1 cellular context compared by ENCODE assay signal in genomic region chr4:127782275-127783025, GRCh38.
A peak's percentile ranks its signal among the peaks of the same experiment; 100 is the strongest.
TF ChIP-seq lines count a peak whose summit lies in the region.

Gene HSPA4L, plus strand, starts transcription at chr4:127782322. Its CDS starts 229 bp downstream, at chr4:127782551.

TF ChIP-seq in GM12878, 131 proteins besides CTCF, POLR2A, EP300 and RAD21 (continued from another document and continues in another):
- TF ChIP-seq YBX1 (IDR thresholded peaks at IDR 0.05): no peak
- TF ChIP-seq NFYA (IDR thresholded peaks at IDR 0.05; ENCODE audit: borderline replicate concordance, low read depth, low read length): no peak
- TF ChIP-seq IKZF2 (IDR thresholded peaks at IDR 0.05): peak; percentile 72 to 86
- no peak for TF ChIP-seq RBBP5 (conservative IDR thresholded peaks at IDR 0.05)
- TF ChIP-seq POLR2AphosphoS2 (IDR thresholded peaks at IDR 0.05; ENCODE audit: low read depth, low read length): no peak
- TF ChIP-seq PAX8 (IDR thresholded peaks at IDR 0.05): no peak
- peak; percentile 29; the same call in 1 of the 2 replicates for TF ChIP-seq NFIC (IDR thresholded peaks at IDR 0.05; ENCODE audit: low read depth, low read length)
- TF ChIP-seq USF1 (IDR thresholded peaks at IDR 0.05; ENCODE audit: borderline replicate concordance, extremely low read length, insufficient read depth, low read depth, low read length): no peak
- peak; percentile 69 for TF ChIP-seq PKNOX1 (IDR thresholded peaks at IDR 0.05)
- TF ChIP-seq, protein P1, sequence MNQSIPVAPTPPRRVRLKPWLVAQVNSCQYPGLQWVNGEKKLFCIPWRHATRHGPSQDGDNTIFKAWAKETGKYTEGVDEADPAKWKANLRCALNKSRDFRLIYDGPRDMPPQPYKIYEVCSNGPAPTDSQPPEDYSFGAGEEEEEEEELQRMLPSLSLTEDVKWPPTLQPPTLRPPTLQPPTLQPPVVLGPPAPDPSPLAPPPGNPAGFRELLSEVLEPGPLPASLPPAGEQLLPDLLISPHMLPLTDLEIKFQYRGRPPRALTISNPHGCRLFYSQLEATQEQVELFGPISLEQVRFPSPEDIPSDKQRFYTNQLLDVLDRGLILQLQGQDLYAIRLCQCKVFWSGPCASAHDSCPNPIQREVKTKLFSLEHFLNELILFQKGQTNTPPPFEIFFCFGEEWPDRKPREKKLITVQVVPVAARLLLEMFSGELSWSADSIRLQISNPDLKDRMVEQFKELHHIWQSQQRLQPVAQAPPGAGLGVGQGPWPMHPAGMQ (IDR thresholded peaks at IDR 0.05; ENCODE audit: borderline replicate concordance): peak; percentile 75
- 0 out of 2 replicates have a peak, but pooled peaks have one; percentile 30 for TF ChIP-seq HDAC2 (IDR thresholded peaks at IDR 0.05)
- peak; percentile 75; the same call in 1 of the 2 replicates for TF ChIP-seq CBX5 (IDR thresholded peaks at IDR 0.05; ENCODE audit: low read depth)
- no peak for TF ChIP-seq MAX (IDR thresholded peaks at IDR 0.05; ENCODE audit: low read depth, low read length)
- no peak; the same call in 1 of the 2 replicates for TF ChIP-seq ATF7 (IDR thresholded peaks at IDR 0.05; ENCODE audit: low read depth)
- TF ChIP-seq HDGF (IDR thresholded peaks at IDR 0.05): 0 out of 2 replicates have a peak, but pooled peaks have one; percentile 39
- peak; percentile 83 for TF ChIP-seq DPF2 (IDR thresholded peaks at IDR 0.05)
- TF ChIP-seq SMARCA5 (IDR thresholded peaks at IDR 0.05): peak; percentile 79
- TF ChIP-seq, protein P2, sequence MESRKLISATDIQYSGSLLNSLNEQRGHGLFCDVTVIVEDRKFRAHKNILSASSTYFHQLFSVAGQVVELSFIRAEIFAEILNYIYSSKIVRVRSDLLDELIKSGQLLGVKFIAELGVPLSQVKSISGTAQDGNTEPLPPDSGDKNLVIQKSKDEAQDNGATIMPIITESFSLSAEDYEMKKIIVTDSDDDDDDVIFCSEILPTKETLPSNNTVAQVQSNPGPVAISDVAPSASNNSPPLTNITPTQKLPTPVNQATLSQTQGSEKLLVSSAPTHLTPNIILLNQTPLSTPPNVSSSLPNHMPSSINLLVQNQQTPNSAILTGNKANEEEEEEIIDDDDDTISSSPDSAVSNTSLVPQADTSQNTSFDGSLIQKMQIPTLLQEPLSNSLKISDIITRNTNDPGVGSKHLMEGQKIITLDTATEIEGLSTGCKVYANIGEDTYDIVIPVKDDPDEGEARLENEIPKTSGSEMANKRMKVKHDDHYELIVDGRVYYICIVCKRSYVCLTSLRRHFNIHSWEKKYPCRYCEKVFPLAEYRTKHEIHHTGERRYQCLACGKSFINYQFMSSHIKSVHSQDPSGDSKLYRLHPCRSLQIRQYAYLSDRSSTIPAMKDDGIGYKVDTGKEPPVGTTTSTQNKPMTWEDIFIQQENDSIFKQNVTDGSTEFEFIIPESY (IDR thresholded peaks at IDR 0.05): no peak
- peak; percentile 97 for TF ChIP-seq MEF2B (IDR thresholded peaks at IDR 0.05; ENCODE audit: partially characterized antibody, poor library complexity, severe bottlenecking)
- no peak for TF ChIP-seq CREB1 (IDR thresholded peaks at IDR 0.05; ENCODE audit: low read depth)
- TF ChIP-seq, protein P3, sequence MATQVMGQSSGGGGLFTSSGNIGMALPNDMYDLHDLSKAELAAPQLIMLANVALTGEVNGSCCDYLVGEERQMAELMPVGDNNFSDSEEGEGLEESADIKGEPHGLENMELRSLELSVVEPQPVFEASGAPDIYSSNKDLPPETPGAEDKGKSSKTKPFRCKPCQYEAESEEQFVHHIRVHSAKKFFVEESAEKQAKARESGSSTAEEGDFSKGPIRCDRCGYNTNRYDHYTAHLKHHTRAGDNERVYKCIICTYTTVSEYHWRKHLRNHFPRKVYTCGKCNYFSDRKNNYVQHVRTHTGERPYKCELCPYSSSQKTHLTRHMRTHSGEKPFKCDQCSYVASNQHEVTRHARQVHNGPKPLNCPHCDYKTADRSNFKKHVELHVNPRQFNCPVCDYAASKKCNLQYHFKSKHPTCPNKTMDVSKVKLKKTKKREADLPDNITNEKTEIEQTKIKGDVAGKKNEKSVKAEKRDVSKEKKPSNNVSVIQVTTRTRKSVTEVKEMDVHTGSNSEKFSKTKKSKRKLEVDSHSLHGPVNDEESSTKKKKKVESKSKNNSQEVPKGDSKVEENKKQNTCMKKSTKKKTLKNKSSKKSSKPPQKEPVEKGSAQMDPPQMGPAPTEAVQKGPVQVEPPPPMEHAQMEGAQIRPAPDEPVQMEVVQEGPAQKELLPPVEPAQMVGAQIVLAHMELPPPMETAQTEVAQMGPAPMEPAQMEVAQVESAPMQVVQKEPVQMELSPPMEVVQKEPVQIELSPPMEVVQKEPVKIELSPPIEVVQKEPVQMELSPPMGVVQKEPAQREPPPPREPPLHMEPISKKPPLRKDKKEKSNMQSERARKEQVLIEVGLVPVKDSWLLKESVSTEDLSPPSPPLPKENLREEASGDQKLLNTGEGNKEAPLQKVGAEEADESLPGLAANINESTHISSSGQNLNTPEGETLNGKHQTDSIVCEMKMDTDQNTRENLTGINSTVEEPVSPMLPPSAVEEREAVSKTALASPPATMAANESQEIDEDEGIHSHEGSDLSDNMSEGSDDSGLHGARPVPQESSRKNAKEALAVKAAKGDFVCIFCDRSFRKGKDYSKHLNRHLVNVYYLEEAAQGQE (IDR thresholded peaks at IDR 0.05; ENCODE audit: low read depth, low read length): 0 out of 2 replicates have a peak, but pooled peaks have one; percentile 18
- TF ChIP-seq ZNF274 (IDR thresholded peaks at IDR 0.05; ENCODE audit: insufficient read depth, insufficient read length): no peak
- peak; percentile 76 for TF ChIP-seq FOXM1 (IDR thresholded peaks at IDR 0.05; ENCODE audit: low read depth, low read length)
- TF ChIP-seq, protein P4, sequence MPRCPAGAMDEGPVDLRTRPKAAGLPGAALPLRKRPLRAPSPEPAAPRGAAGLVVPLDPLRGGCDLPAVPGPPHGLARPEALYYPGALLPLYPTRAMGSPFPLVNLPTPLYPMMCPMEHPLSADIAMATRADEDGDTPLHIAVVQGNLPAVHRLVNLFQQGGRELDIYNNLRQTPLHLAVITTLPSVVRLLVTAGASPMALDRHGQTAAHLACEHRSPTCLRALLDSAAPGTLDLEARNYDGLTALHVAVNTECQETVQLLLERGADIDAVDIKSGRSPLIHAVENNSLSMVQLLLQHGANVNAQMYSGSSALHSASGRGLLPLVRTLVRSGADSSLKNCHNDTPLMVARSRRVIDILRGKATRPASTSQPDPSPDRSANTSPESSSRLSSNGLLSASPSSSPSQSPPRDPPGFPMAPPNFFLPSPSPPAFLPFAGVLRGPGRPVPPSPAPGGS (IDR thresholded peaks at IDR 0.05; ENCODE audit: borderline replicate concordance, insufficient read depth, low read depth, low read length, poor library complexity, severe bottlenecking): no peak
- TF ChIP-seq, protein P5, sequence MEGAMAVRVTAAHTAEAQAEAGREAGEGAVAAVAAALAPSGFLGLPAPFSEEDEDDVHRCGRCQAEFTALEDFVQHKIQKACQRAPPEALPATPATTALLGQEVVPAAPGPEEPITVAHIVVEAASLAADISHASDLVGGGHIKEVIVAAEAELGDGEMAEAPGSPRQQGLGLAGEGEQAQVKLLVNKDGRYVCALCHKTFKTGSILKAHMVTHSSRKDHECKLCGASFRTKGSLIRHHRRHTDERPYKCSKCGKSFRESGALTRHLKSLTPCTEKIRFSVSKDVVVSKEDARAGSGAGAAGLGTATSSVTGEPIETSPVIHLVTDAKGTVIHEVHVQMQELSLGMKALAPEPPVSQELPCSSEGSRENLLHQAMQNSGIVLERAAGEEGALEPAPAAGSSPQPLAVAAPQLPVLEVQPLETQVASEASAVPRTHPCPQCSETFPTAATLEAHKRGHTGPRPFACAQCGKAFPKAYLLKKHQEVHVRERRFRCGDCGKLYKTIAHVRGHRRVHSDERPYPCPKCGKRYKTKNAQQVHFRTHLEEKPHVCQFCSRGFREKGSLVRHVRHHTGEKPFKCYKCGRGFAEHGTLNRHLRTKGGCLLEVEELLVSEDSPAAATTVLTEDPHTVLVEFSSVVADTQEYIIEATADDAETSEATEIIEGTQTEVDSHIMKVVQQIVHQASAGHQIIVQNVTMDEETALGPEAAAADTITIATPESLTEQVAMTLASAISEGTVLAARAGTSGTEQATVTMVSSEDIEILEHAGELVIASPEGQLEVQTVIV (IDR thresholded peaks at IDR 0.05; ENCODE audit: borderline replicate concordance, partially characterized antibody): no peak
- TF ChIP-seq, protein P6, sequence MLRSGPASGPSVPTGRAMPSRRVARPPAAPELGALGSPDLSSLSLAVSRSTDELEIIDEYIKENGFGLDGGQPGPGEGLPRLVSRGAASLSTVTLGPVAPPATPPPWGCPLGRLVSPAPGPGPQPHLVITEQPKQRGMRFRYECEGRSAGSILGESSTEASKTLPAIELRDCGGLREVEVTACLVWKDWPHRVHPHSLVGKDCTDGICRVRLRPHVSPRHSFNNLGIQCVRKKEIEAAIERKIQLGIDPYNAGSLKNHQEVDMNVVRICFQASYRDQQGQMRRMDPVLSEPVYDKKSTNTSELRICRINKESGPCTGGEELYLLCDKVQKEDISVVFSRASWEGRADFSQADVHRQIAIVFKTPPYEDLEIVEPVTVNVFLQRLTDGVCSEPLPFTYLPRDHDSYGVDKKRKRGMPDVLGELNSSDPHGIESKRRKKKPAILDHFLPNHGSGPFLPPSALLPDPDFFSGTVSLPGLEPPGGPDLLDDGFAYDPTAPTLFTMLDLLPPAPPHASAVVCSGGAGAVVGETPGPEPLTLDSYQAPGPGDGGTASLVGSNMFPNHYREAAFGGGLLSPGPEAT (IDR thresholded peaks at IDR 0.05; ENCODE audit: low read depth): peak; percentile 72
- peak; percentile 88 for TF ChIP-seq RUNX3 (IDR thresholded peaks at IDR 0.05; ENCODE audit: low read length)
- TF ChIP-seq ETV6 (conservative IDR thresholded peaks at IDR 0.05 in 1 of 2, IDR thresholded peaks at IDR 0.05 in 1 of 2; ENCODE audit: borderline replicate concordance in 1 of 2, low read depth in 1 of 2): no peak
- TF ChIP-seq CEBPB (IDR thresholded peaks at IDR 0.05; ENCODE audit: borderline replicate concordance in 1 of 2, low read depth in 2 of 2, low read length in 2 of 2): no peak
- TF ChIP-seq CHD2 (IDR thresholded peaks at IDR 0.05; ENCODE audit: borderline replicate concordance, low read depth, low read length): peak; percentile 27; the same call in 1 of the 2 replicates
- peak; percentile 8; the same call in 1 of the 2 replicates for TF ChIP-seq YY1 (IDR thresholded peaks at IDR 0.05; ENCODE audit: low read depth, low read length)
- TF ChIP-seq NR2F1 (conservative IDR thresholded peaks at IDR 0.05): peak; percentile 71
- TF ChIP-seq NR2C1 (IDR thresholded peaks at IDR 0.05): no peak
- TF ChIP-seq CHD1 (IDR thresholded peaks at IDR 0.05; ENCODE audit: low read depth, low read length): peak; percentile 64; the same call in 1 of the 2 replicates
- no peak; the same call in 1 of the 2 replicates for TF ChIP-seq HCFC1 (IDR thresholded peaks at IDR 0.05; ENCODE audit: low read length)
- TF ChIP-seq RELA (IDR thresholded peaks at IDR 0.05; ENCODE audit: borderline replicate concordance, partially characterized antibody): no peak
- TF ChIP-seq STAT1 (conservative IDR thresholded peaks at IDR 0.05): no peak
- peak; percentile 82; the same call in 1 of the 2 replicates for TF ChIP-seq GATAD2B (conservative IDR thresholded peaks at IDR 0.05; ENCODE audit: low read depth)
- TF ChIP-seq KDM1A (IDR thresholded peaks at IDR 0.05; ENCODE audit: borderline replicate concordance): no peak
- TF ChIP-seq ELK1 (IDR thresholded peaks at IDR 0.05; ENCODE audit: low read depth, low read length): no peak
- TF ChIP-seq JUNB (IDR thresholded peaks at IDR 0.05): 0 out of 2 replicates have a peak, but pooled peaks have one; percentile 6
- peak; percentile 61; the same call in 1 of the 2 replicates for TF ChIP-seq NRF1 (conservative IDR thresholded peaks at IDR 0.05; ENCODE audit: low read depth, low read length)
- TF ChIP-seq BMI1 (IDR thresholded peaks at IDR 0.05; ENCODE audit: borderline replicate concordance): 0 out of 2 replicates have a peak, but pooled peaks have one; percentile 38
- no peak for TF ChIP-seq SREBF2 (IDR thresholded peaks at IDR 0.05; ENCODE audit: low read length)
- peak; percentile 87; the same call in 1 of the 2 replicates for TF ChIP-seq EED (IDR thresholded peaks at IDR 0.05; ENCODE audit: low read depth)
- TF ChIP-seq POLR2AphosphoS5 (IDR thresholded peaks at IDR 0.05; ENCODE audit: low read length): peak; percentile 58
- TF ChIP-seq ATF3 (IDR thresholded peaks at IDR 0.05; ENCODE audit: borderline replicate concordance, extremely low read depth, low read depth, low read length): no peak
- TF ChIP-seq MTA3 (IDR thresholded peaks at IDR 0.05; ENCODE audit: borderline replicate concordance, low read length): peak; percentile 74; the same call in 1 of the 2 replicates
